In genomic region chr12:1575287-1575798, GRCh38 we compare ENCODE assay signal across 10 cellular contexts. TPM values are rescaled to one million over a fixed set of nuclear protein-coding genes. Genes with fewer than 3 reads are reported as not detected.
A peak's percentile ranks its signal among the peaks of the same experiment; 100 is the strongest.
DNase-seq lines count a peak whose midpoint lies in the region; ATAC-seq and TF ChIP-seq lines count a peak whose summit lies in the region.
"Had no signal": no experiment of that assay in that cellular context is flagged by ENCODE, and none has a peak within 500 bp of the region (broad histone marks: within the 10 kb centered on the region; RNA-seq: fewer than 3 reads in every experiment).

No MANE protein-coding gene starts in this region.

- peak overlapping the region; percentile 46 for H3K4me3 ChIP-seq in GM23248

- intact Hi-C loops in CD14-positive monocyte (cut with micrococcal nuclease), result loop anchor here in 1 of 2 donors (10.0 kb wide), 1 partner anchor 741 kb away; no protein-coding TSS in a partner anchor

- H3K79me2 ChIP-seq in GM23248 (ENCODE audit: insufficient read depth), result peaks cover 100% of the 10 kb centered on the region

- peak overlapping the region; percentile 63 for H3K4me2 ChIP-seq in GM23248 (ENCODE audit: unreplicated experiment)

- H3K27me3 Mint-ChIP-seq in T-helper 17 cell (peaks cover under 1% of the 10 kb centered on the region), glutamatergic neuron (ENCODE audit: unreplicated experiment) (peaks cover 8% of the 10 kb centered on the region), progenitor cell of endocrine pancreas (peaks cover 50% of the 10 kb centered on the region), CD14-positive monocyte (ENCODE audit: low read depth in 3 of 3) (peaks cover 21 to 30% (median 27%) of the 10 kb centered on the region in 3 donors)

- H3K36me3 Mint-ChIP-seq in T-helper 17 cell (ENCODE audit: low read depth) (peaks cover 5% of the 10 kb centered on the region), glutamatergic neuron (ENCODE audit: unreplicated experiment) (peaks cover 5% of the 10 kb centered on the region), progenitor cell of endocrine pancreas (ENCODE audit: insufficient read depth) (peaks cover 2% of the 10 kb centered on the region), CD14-positive monocyte (peaks cover 0 to 2% of the 10 kb centered on the region in 2 donors)

- peaks cover 8% of the 10 kb centered on the region for H3K9me3 Mint-ChIP-seq in glutamatergic neuron (ENCODE audit: unreplicated experiment)
- no peaks in the 10 kb centered on the region for H3K9me3 Mint-ChIP-seq in progenitor cell of endocrine pancreas (ENCODE audit: low read depth)
- H3K9me3 Mint-ChIP-seq in CD14-positive monocyte, result peaks cover 0 to 4% (median 0%) of the 10 kb centered on the region in 7 donors

- TF ChIP-seq CTCF in glutamatergic neuron (IDR thresholded peaks at IDR 0.05; ENCODE audit: partially characterized antibody, unreplicated experiment), result no peak
- no peak for TF ChIP-seq CTCF in progenitor cell of endocrine pancreas (IDR thresholded peaks at IDR 0.05; ENCODE audit: unreplicated experiment)
- TF ChIP-seq CTCF in CD14-positive monocyte (IDR thresholded peaks at IDR 0.05), result no peak
- no peak for TF ChIP-seq CTCF in GM10266 (IDR thresholded peaks at IDR 0.05; ENCODE audit: control insufficient read depth, insufficient read depth, low read depth, missing control alignments)

- H3K4me1 Mint-ChIP-seq in T-helper 17 cell (peaks cover 9% of the 10 kb centered on the region), glutamatergic neuron (ENCODE audit: low read depth, unreplicated experiment) (peaks cover 32% of the 10 kb centered on the region), progenitor cell of endocrine pancreas (ENCODE audit: low read depth) (peaks cover 31% of the 10 kb centered on the region), CD14-positive monocyte (peaks cover 16% of the 10 kb centered on the region)

- H3K36me3 ChIP-seq in GM23248 (ENCODE audit: low read depth), result no peaks in the 10 kb centered on the region

- H3F3A ChIP-seq in GM23248 (ENCODE audit: insufficient read depth), result peaks cover 61% of the 10 kb centered on the region

- H3K4me3 Mint-ChIP-seq in T-helper 17 cell (no peak overlapping the region), glutamatergic neuron (ENCODE audit: unreplicated experiment) (peak overlapping the region; percentile 63), progenitor cell of endocrine pancreas (ENCODE audit: low read depth) (no peak overlapping the region), CD14-positive monocyte (no peak overlapping the region)

- ATAC-seq in T-helper 17 cell, result no peak

- H3K9me3 ChIP-seq in GM23248 (ENCODE audit: low read depth) (no peaks in the 10 kb centered on the region), T-helper 17 cell (ENCODE audit: control insufficient read depth, low read length, poor library complexity, severe bottlenecking) (no peaks in the 10 kb centered on the region)

- peak overlapping the region; percentile 61 for H3K9ac ChIP-seq in GM23248

- peaks cover 8% of the 10 kb centered on the region; the same call in 1 of the 2 replicates for H4K20me1 ChIP-seq in GM23248 (ENCODE audit: insufficient read depth)

- peaks cover 49% of the 10 kb centered on the region for H3K4me1 ChIP-seq in GM23248 (ENCODE audit: insufficient read depth)

- peak; percentile 47 for DNase-seq in GM23248
- DNase-seq in T-helper 17 cell, result no peak
- no peak for DNase-seq in glutamatergic neuron
- no peak for DNase-seq in progenitor cell of endocrine pancreas (ENCODE audit: low spot score, unreplicated experiment)
- no peak for DNase-seq in CD14-positive monocyte (ENCODE audit: low spot score)
- DNase-seq in NCI-H1092 (lab: John Stamatoyannopoulos, UW), result no peak
- DNase-seq in GM10266 (ENCODE audit: extremely low spot score), result no peak
- no peak for DNase-seq in activated CD8-positive, alpha-beta memory T cell treated with anti-CD3 and anti-CD28 coated beads for 24 hours
- DNase-seq: NCI-H446, substantia nigra had no signal

- in situ Hi-C loops in GM23248 (cut with MboI), result no loop called here

- 66 to 72% methylated on average over 11 to 12 of the region's 12 CpGs for WGBS in GM23248 (ENCODE audit: low coverage in 1 of 2, low lambda C conversion rate in 2 of 2, missing lambda C conversion rate in 2 of 2), 2 experiments

- H3K27ac Mint-ChIP-seq in T-helper 17 cell, result peak overlapping the region; percentile 27
- H3K27ac Mint-ChIP-seq in glutamatergic neuron (ENCODE audit: unreplicated experiment), result peak overlapping the region; percentile 67
- H3K27ac Mint-ChIP-seq in progenitor cell of endocrine pancreas, result peak overlapping the region; percentile 8
- no peak overlapping the region for H3K27ac Mint-ChIP-seq in CD14-positive monocyte

- H3K27ac ChIP-seq in GM23248, result peak overlapping the region; percentile 66

- H3K27me3 ChIP-seq in GM23248 (replicated peaks; ENCODE audit: insufficient read depth), result no peaks in the 10 kb centered on the region

- H3K9me2 ChIP-seq in GM23248 (ENCODE audit: insufficient read depth), result no peaks in the 10 kb centered on the region

- H2AFZ ChIP-seq in GM23248, result no peak overlapping the region

RNA-seq across cellular contexts. Expression of gene FBXL14, which starts 19.0 kb away (rescaled TPM):
- total RNA-seq in GM23248 (2014; rRNA removed; shearing (Covaris generic)), result 3.2 and 9.3 TPM in 2 replicates
- polyA plus RNA-seq in GM23248 (2016; fragmentation: Nextera tagmentation; extraction: Ambion mirVana) (1.2 and 1.9 TPM in 2 replicates), CD14-positive monocyte (1 to 10 TPM; 6.2 to 7.2 TPM)
- total RNA-seq in T-helper 17 cell (10 to 100 TPM; 26.7 to 30.0 TPM), glutamatergic neuron (ENCODE audit: unreplicated experiment) (28.8 TPM), progenitor cell of endocrine pancreas (33.9 and 37.7 TPM in 2 replicates)

RNA-seq across cellular contexts. Expression of gene WNT5B, which starts 53.7 kb away (rescaled TPM):
- 505 and 529 TPM in 2 replicates for total RNA-seq in GM23248 (2014; rRNA removed; shearing (Covaris generic))
- 49.7 and 50.1 TPM in 2 replicates for polyA plus RNA-seq in GM23248 (2016; fragmentation: Nextera tagmentation; extraction: Ambion mirVana)
- not detected for total RNA-seq in T-helper 17 cell
- 16.3 TPM for total RNA-seq in glutamatergic neuron (ENCODE audit: unreplicated experiment)
- 8.9 and 10.1 TPM in 2 replicates for total RNA-seq in progenitor cell of endocrine pancreas
- polyA plus RNA-seq in CD14-positive monocyte, result 1 to 10 TPM; 2.7 to 4.1 TPM

Comparison
In these comparisons a context has a peak if more than half of its experiments do, and no peak if none do; other contexts are left out.
1. H3K27ac Mint-ChIP-seq: peak in T-helper 17 cell (single experiment), glutamatergic neuron (single experiment) and progenitor cell of endocrine pancreas (single experiment); none in CD14-positive monocyte (0 of 7).
2. RNA of gene WNT5B, which starts 53.7 kb away (total RNA-seq): 505 to 529 TPM in GM23248; 16.3 TPM in glutamatergic neuron (single experiment), 8.9 to 10.1 TPM in progenitor cell of endocrine pancreas and not detected in T-helper 17 cell; every median in the first group is over 10 times any median in the second.